In the genomic region with DNA sequence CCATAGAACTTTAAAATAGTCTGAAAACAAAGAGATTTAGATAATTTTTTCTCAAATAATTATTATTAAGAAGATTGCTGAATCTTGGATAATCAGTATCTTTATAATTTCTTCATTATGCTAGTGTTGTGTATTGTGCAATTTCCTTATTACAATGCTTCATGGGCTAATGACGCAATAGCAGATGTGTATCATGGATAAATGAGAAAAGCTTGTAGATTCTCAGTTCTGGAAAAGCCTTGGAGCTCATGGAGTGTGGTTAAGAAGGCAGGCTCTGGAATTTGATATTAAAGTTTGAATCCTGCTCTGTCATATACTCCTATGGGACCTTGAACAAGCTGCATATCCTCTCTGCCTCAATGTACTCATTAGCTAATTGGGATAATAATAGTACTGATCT, we compare ENCODE assay signal across 20 cellular contexts. TPM values are rescaled to one million over a fixed set of nuclear protein-coding genes. Genes with fewer than 3 reads are reported as not detected.
A peak's percentile ranks its signal among the peaks of the same experiment; 100 is the strongest.
DNase-seq lines count a peak whose midpoint lies in the region; ATAC-seq, FAIRE-seq and TF ChIP-seq lines count a peak whose summit lies in the region.
"Had no signal": no experiment of that assay in that cellular context is flagged by ENCODE, and none has a peak within 500 bp of the region (broad histone marks: within the 10 kb centered on the region; RNA-seq: fewer than 3 reads in every experiment).

No MANE protein-coding gene starts in this region.

- peak overlapping the region; percentile 75 for H3K27ac Mint-ChIP-seq in HFFc6
- no peak overlapping the region for H3K27ac Mint-ChIP-seq in endodermal cell
- H3K27ac Mint-ChIP-seq: activated CD8-positive, alpha-beta memory T cell treated with anti-CD3 and anti-CD28 coated beads, Interleukin-2, amount 10 ng/mL, durations not matched to agents 7 days and 5 days; activated naive CD8-positive, alpha-beta T cell treated with anti-CD3 and anti-CD28 coated beads, Interleukin-2, amount 10 ng/mL, durations not matched to agents 7 days and 5 days; B cell; IgD-negative memory B cell had no signal

- H3K9me3 Mint-ChIP-seq in HFFc6 (no peaks in the 10 kb centered on the region), endodermal cell (no peaks in the 10 kb centered on the region)
- H3K9me3 Mint-ChIP-seq: activated naive CD8-positive, alpha-beta T cell treated with anti-CD3 and anti-CD28 coated beads, Interleukin-2, amount 10 ng/mL, durations not matched to agents 7 days and 5 days; IgD-negative memory B cell had no signal

- H3K9me3 ChIP-seq in A549 (no peaks in the 10 kb centered on the region), endodermal cell (ENCODE audit: control insufficient read depth, low read length) (no peaks in the 10 kb centered on the region)
- H3K9me3 ChIP-seq: HAP-1, pancreas, vagina had no signal

- H3K36me3 ChIP-seq in endodermal cell (ENCODE audit: control insufficient read depth, insufficient read depth, low read length): no peaks in the 10 kb centered on the region
- H3K36me3 ChIP-seq: HAP-1, pancreas, vagina had no signal

- 88% methylated on average over 1 of the region's 1 CpG for WGBS in A549 (ENCODE audit: missing lambda C conversion rate)
- 93 to 100% methylated on average over 1 of the region's 1 CpG for WGBS in endodermal cell (ENCODE audit: insufficient coverage in 1 of 2, insufficient read length in 1 of 2), 2 experiments

- H3K4me3 Mint-ChIP-seq in HFFc6: peak overlapping the region; percentile 31
- H3K4me3 Mint-ChIP-seq in endodermal cell: no peak overlapping the region
- H3K4me3 Mint-ChIP-seq: activated CD8-positive, alpha-beta memory T cell treated with anti-CD3 and anti-CD28 coated beads, Interleukin-2, amount 10 ng/mL, durations not matched to agents 7 days and 5 days; activated naive CD8-positive, alpha-beta T cell treated with anti-CD3 and anti-CD28 coated beads, Interleukin-2, amount 10 ng/mL, durations not matched to agents 7 days and 5 days; B cell; IgD-negative memory B cell had no signal

- H3K27me3 Mint-ChIP-seq in HFFc6 (ENCODE audit: insufficient read depth): no peaks in the 10 kb centered on the region
- no peaks in the 10 kb centered on the region for H3K27me3 Mint-ChIP-seq in endodermal cell (ENCODE audit: insufficient read depth)
- H3K27me3 Mint-ChIP-seq: activated CD8-positive, alpha-beta memory T cell treated with anti-CD3 and anti-CD28 coated beads, Interleukin-2, amount 10 ng/mL, durations not matched to agents 7 days and 5 days; activated naive CD8-positive, alpha-beta T cell treated with anti-CD3 and anti-CD28 coated beads, Interleukin-2, amount 10 ng/mL, durations not matched to agents 7 days and 5 days had no signal

- ATAC-seq in A549: no peak
- no peak for ATAC-seq in HG03039 (IDR thresholded peaks at IDR 0.05; ENCODE audit: unreplicated experiment)
- no peak for ATAC-seq in HG02571 (IDR thresholded peaks at IDR 0.05; ENCODE audit: unreplicated experiment)
- no peak for ATAC-seq in GM18505 (IDR thresholded peaks at IDR 0.05; ENCODE audit: unreplicated experiment)
- ATAC-seq: activated CD8-positive, alpha-beta memory T cell treated with anti-CD3 and anti-CD28 coated beads, Interleukin-2, amount 10 ng/mL, durations not matched to agents 7 days and 5 days; Panc1 had no signal

- peak overlapping the region; percentile 25; the same call in 1 of the 3 replicates for H3K4me2 ChIP-seq in A549

- DNase-seq in A549 (ENCODE audit: low read depth in 1 of 2, low spot score in 1 of 2): no peak
- DNase-seq in HFFc6: peak; percentile 29
- DNase-seq in SKM-1 treated with dmso at 0.1 percent for 144 hours (lab: John Stamatoyannopoulos, UW; ENCODE audit: unreplicated experiment): peak; percentile 38
- DNase-seq in fibroblast of the aortic adventitia (ENCODE audit: low read depth): peak; percentile 92
- no peak for DNase-seq in endodermal cell
- DNase-seq: activated CD8-positive, alpha-beta memory T cell treated with anti-CD3 and anti-CD28 coated beads, Interleukin-2, amount 10 ng/mL, durations not matched to agents 7 days and 5 days; activated naive CD8-positive, alpha-beta T cell treated with anti-CD3 and anti-CD28 coated beads, Interleukin-2, amount 10 ng/mL, durations not matched to agents 7 days and 5 days; hippocampal formation; NCI-H2107; pancreas had no signal

- no peak for TF ChIP-seq EP300 in A549 (IDR thresholded peaks at IDR 0.05)

- H3K4me1 Mint-ChIP-seq in HFFc6 (ENCODE audit: low read depth) (peaks cover 73% of the 10 kb centered on the region), endodermal cell (no peaks in the 10 kb centered on the region)
- H3K4me1 Mint-ChIP-seq: activated naive CD8-positive, alpha-beta T cell treated with anti-CD3 and anti-CD28 coated beads, Interleukin-2, amount 10 ng/mL, durations not matched to agents 7 days and 5 days; B cell had no signal

- TF ChIP-seq CTCF in A549 (IDR thresholded peaks at IDR 0.05) (no peak), HFFc6 (IDR thresholded peaks at IDR 0.05) (no peak), fibroblast of the aortic adventitia (IDR thresholded peaks at IDR 0.05; ENCODE audit: insufficient read depth, low read length) (no peak), endodermal cell (conservative IDR thresholded peaks at IDR 0.05) (no peak)

- peaks cover 33% of the 10 kb centered on the region for H3K4me1 ChIP-seq in A549
- no peaks in the 10 kb centered on the region for H3K4me1 ChIP-seq in endodermal cell (ENCODE audit: control insufficient read depth, insufficient read depth, low read length)
- H3K4me1 ChIP-seq: HAP-1, vagina had no signal

- H3K27ac ChIP-seq in A549: peak overlapping the region; percentile 15 to 74; a peak in 4 of 6 replicates
- no peak overlapping the region for H3K27ac ChIP-seq in endodermal cell (ENCODE audit: low read depth, low read length)
- H3K27ac ChIP-seq: pancreas, vagina, VCaP had no signal

- H3K9ac ChIP-seq in endodermal cell (ENCODE audit: extremely low read depth, low read length, poor library complexity, severe bottlenecking): no peak overlapping the region

- CTCF ChIA-PET in A549 (lab: Yijun Ruan, JAX): no interaction called here

- no peak for TF ChIP-seq RAD21 in A549 (conservative IDR thresholded peaks at IDR 0.05 in 1 of 2, IDR thresholded peaks at IDR 0.05 in 1 of 2)

- no peaks in the 10 kb centered on the region for H3K27me3 ChIP-seq in endodermal cell (ENCODE audit: control insufficient read depth, insufficient read depth, low read length, poor library complexity, severe bottlenecking)
- H3K27me3 ChIP-seq: pancreas, vagina had no signal

- POLR2A ChIA-PET in A549 (lab: Yijun Ruan, JAX): interaction anchor here (1.1 kb wide), 1 partner anchor 19 kb away, joined by 3 read pairs; a partner anchor contains a TSS

- no peak for FAIRE-seq in A549 (lab: Jason Lieb, UNC)
- FAIRE-seq: pancreas had no signal

- H3K4me3 ChIP-seq in A549 (no peak overlapping the region), fibroblast of the aortic adventitia (ENCODE audit: low read depth, low read length) (no peak overlapping the region), endodermal cell (ENCODE audit: low read length) (no peak overlapping the region)
- H3K4me3 ChIP-seq: HAP-1, lung, pancreas, vagina had no signal

- TF ChIP-seq POLR2A in A549 (IDR thresholded peaks at IDR 0.05; ENCODE audit: low read length): no peak
- no peak for TF ChIP-seq POLR2A in GM18505 (IDR thresholded peaks at IDR 0.05; ENCODE audit: borderline replicate concordance, extremely low read depth, insufficient read depth, insufficient read length)

- H3K36me3 Mint-ChIP-seq in HFFc6 (ENCODE audit: low read depth) (no peaks in the 10 kb centered on the region), endodermal cell (ENCODE audit: low read depth) (no peaks in the 10 kb centered on the region)
- H3K36me3 Mint-ChIP-seq: activated CD8-positive, alpha-beta memory T cell treated with anti-CD3 and anti-CD28 coated beads, Interleukin-2, amount 10 ng/mL, durations not matched to agents 7 days and 5 days; activated naive CD8-positive, alpha-beta T cell treated with anti-CD3 and anti-CD28 coated beads, Interleukin-2, amount 10 ng/mL, durations not matched to agents 7 days and 5 days; IgD-negative memory B cell had no signal

TF ChIP-seq in A549, 52 proteins besides CTCF, POLR2A, EP300 and RAD21:
- TF ChIP-seq, protein P1, sequence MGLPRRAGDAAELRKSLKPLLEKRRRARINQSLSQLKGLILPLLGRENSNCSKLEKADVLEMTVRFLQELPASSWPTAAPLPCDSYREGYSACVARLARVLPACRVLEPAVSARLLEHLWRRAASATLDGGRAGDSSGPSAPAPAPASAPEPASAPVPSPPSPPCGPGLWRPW (IDR thresholded peaks at IDR 0.05): peak; percentile 43; the same call in 1 of the 2 replicates
- TF ChIP-seq HDAC2 (IDR thresholded peaks at IDR 0.05): no peak
- peak; percentile 81 to 83; a peak in 3 of 4 replicates for TF ChIP-seq CEBPB (IDR thresholded peaks at IDR 0.05)
TF ChIP-seq in A549: peak in this region for 2.

RNA-seq across cellular contexts. Expression of a gene that starts 18.9 kb away (rescaled TPM):
- polyA plus RNA-seq in A549 (2011; rRNA removed): 57.2 and 87.7 TPM in 2 replicates
- polyA plus RNA-seq in A549 (2012; cell fraction: cytosol; rRNA removed): 7.3 and 9.1 TPM in 2 replicates
- polyA plus RNA-seq in A549 (2012; cell fraction: nucleus; rRNA removed): 3.4 and 7.2 TPM in 2 replicates
- 4.0 to 5.6 TPM (median 4.4 TPM) in 3 replicates for polyA plus RNA-seq in A549 (2017; fragmentation: RNase III; extraction: RNeasy Plus Mini Kit Qiagen cat#74134 plus additional on column Dnase treatment)
- polyA minus RNA-seq in A549 (2011; rRNA and poly(A)+ RNA removed): 20.2 and 42.4 TPM in 2 replicates
- 1 to 10 TPM in 4 of 6 experiments, under 1 TPM in 2; 0.47 to 3.2 (median 2.1) TPM for total RNA-seq in HFFc6 (2021; fragmentation: NEBNext Ultra II Directional; extraction: Animal tissue kit (Norgen Biotek cat#: 25700))
- total RNA-seq in fibroblast of the aortic adventitia (ENCODE audit: low replicate concordance): 0.98 and 2.4 TPM in 2 replicates
- not detected for total RNA-seq in endodermal cell
- polyA plus RNA-seq in endodermal cell (2013, experiment 1 of 2): not detected
- polyA plus RNA-seq in endodermal cell (2013, experiment 2 of 2): not detected

Comparison
In these comparisons a context has a peak if more than half of its experiments do, and no peak if none do; other contexts are left out.
1. DNase-seq: peak in HFFc6 (single experiment), SKM-1 treated with dmso at 0.1 percent for 144 hours (single experiment) and fibroblast of the aortic adventitia (single experiment); none in A549 (0 of 2) and endodermal cell (single experiment).